ENCODE assay signal across 20 cellular contexts in genomic region chr6:147852772-147853171, GRCh38.
"Had no signal": no experiment of that assay in that cellular context is flagged by ENCODE, and none has a peak within 500 bp of the region (broad histone marks: within the 10 kb centered on the region; RNA-seq: fewer than 3 reads in every experiment).

No MANE protein-coding gene starts in this region.

- H3K36me3 ChIP-seq: cardiac muscle cell, gastrocnemius medialis, stomach, vagina had no signal

- H3K27ac ChIP-seq: cardiac muscle cell, gastrocnemius medialis, parathyroid adenoma, stomach, vagina had no signal

- ATAC-seq: activated CD4-positive, alpha-beta T cell treated with anti-CD3 and anti-CD28 coated beads for 36 hours; effector memory CD8-positive, alpha-beta T cell; gastrocnemius medialis; left lobe of liver; natural killer cell; sciatic nerve; stimulated activated effector memory CD8-positive, alpha-beta T cell treated with anti-CD3 and anti-CD28 coated beads, Interleukin-12 subunit alpha, Interleukin-12 subunit beta, amount 100 ng/mL, for 72 hours had no signal

- H3K9me3 ChIP-seq: gastrocnemius medialis, stomach, vagina had no signal

- H3K79me2 ChIP-seq: parathyroid adenoma had no signal

- DNase-seq: activated CD4-positive, alpha-beta T cell treated with anti-CD3 and anti-CD28 coated beads for 36 hours; activated CD4-positive, alpha-beta T cell treated with anti-CD3 and anti-CD28 coated beads, Interleukin-2, amount 50 U/mL, for 48 hours; activated T-cell treated with anti-CD3 and anti-CD28 coated beads for 4 hours; amniotic stem cell; effector memory CD8-positive, alpha-beta T cell; gastrocnemius medialis; head of caudate nucleus; kidney; natural killer cell; stimulated activated CD4-positive, alpha-beta T cell treated with anti-CD3 and anti-CD28 coated beads, Interleukin-4, amount 100 ng/mL, for 1 hour; stomach; trophoblast cell had no signal

- H3K27me3 ChIP-seq: cardiac muscle cell, gastrocnemius medialis, stomach, vagina had no signal

- H3K4me1 ChIP-seq: gastrocnemius medialis, parathyroid adenoma, stomach, vagina had no signal

- H2AFZ ChIP-seq: parathyroid adenoma had no signal

- H3K4me2 ChIP-seq: smooth muscle cell had no signal

- H3K4me3 ChIP-seq: cardiac muscle cell, gastrocnemius medialis, lung, smooth muscle cell, stomach, vagina had no signal

- H3K9ac ChIP-seq: parathyroid adenoma had no signal
